Comparison of ENCODE assay signal across 31 cellular contexts in the genomic region with DNA sequence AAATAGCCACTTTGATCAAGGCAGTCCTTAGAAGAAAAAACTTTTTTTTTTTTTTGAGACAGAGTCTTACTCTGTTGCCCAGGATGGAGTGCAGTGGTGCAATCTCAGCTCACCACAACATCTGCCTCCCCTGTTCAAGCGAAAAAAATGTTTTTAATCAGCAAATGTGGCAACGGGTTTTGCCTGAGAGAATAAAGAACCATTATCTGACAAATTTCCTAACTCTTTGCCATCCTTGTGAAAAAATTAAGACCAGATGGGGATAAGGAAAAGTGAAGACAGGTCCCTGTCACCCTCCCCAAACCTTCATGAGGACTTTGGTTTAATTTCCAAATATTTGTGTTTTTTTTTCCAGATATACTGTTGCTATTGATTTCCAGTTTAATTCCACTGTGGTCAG.
"Had no signal": no experiment of that assay in that cellular context is flagged by ENCODE, and none has a peak within 500 bp of the region (broad histone marks: within the 10 kb centered on the region; RNA-seq: fewer than 3 reads in every experiment).

No MANE protein-coding gene starts in this region.

- DNase-seq: activated CD4-positive, alpha-beta memory T cell treated with anti-CD3 and anti-CD28 coated beads for 36 hours; activated CD4-positive, alpha-beta T cell treated with anti-CD3 and anti-CD28 coated beads for 4 hours; activated CD4-positive, alpha-beta T cell treated with anti-CD3 and anti-CD28 coated beads, Interleukin-2, amount 50 U/mL, for 1 hour; activated CD4-positive, CD25-positive, alpha-beta regulatory T cell treated with anti-CD3 and anti-CD28 coated beads, Interleukin-2, amount 50 U/mL, for 72 hours; activated CD8-positive, alpha-beta memory T cell treated with anti-CD3 and anti-CD28 coated beads, Interleukin-2, amount 50 U/mL, for 4 hours; activated effector memory CD4-positive, alpha-beta T cell treated with Interleukin-2 at 50 U/mL for 16 hours; activated naive CD4-positive, alpha-beta T cell treated with anti-CD3 and anti-CD28 coated beads, Interleukin-2, amount 10 ng/mL, durations not matched to agents 7 days and 5 days; activated naive CD8-positive, alpha-beta T cell treated with anti-CD3 and anti-CD28 coated beads, Interleukin-2, amount 50 U/mL, for 24 hours; activated T-cell treated with anti-CD3 and anti-CD28 coated beads for 4 hours; activated T-cell treated with anti-CD3 and anti-CD28 coated beads, Interleukin-2, amount 50 U/mL, for 48 hours; amygdala; NCI-H1092 treated with DMSO at 0.1 percent for 48 hours; NCI-H1417; NCI-H146; NCI-H187; NCI-H2029 treated with DMSO at 0.1 percent for 48 hours; NCI-H2107; NCI-H2171; NCI-H510A; NCI-H526; NCI-H748 treated with DMSO at 0.1 percent for 48 hours; NK-92 treated with Interleukin-12 subunit alpha and Interleukin-12 subunit beta, amount 100 ng/mL, for 24 hours; PC-3; Peyer's patch; RPMI8226; SHP77 treated with DMSO at 0.1 percent for 48 hours; SK-N-SH had no signal

- ATAC-seq: activated naive CD8-positive, alpha-beta T cell treated with anti-CD3 and anti-CD28 coated beads, Interleukin-2, amount 50 U/mL, for 24 hours; PC-3; WTC11 had no signal

- H3K27ac ChIP-seq: ascending aorta, cardiac muscle cell, Peyer's patch, SJSA1 had no signal
